ENCODE assay signal across 32 cellular contexts in genomic region chr16:25855818-25856217, GRCh38.
"Had no signal": no experiment of that assay in that cellular context is flagged by ENCODE, and none has a peak within 500 bp of the region (broad histone marks: within the 10 kb centered on the region; RNA-seq: fewer than 3 reads in every experiment).

No MANE protein-coding gene starts in this region.

- H3K4me3 Mint-ChIP-seq: activated CD4-positive, alpha-beta memory T cell treated with anti-CD3 and anti-CD28 coated beads for 36 hours; activated naive CD4-positive, alpha-beta T cell treated with anti-CD3 and anti-CD28 coated beads, Interleukin-2, amount 10 ng/mL, durations not matched to agents 7 days and 5 days; activated naive CD8-positive, alpha-beta T cell treated with anti-CD3 and anti-CD28 coated beads, Interleukin-2, amount 10 ng/mL, durations not matched to agents 7 days and 5 days; activated T-cell treated with anti-CD3 and anti-CD28 coated beads, Interleukin-2, amount 50 U/mL, for 24 hours; brain; naive thymus-derived CD4-positive, alpha-beta T cell; T-helper 2 cell treated with Interferon-gamma antibody and Interleukin-4, amounts not matched to agents 5 μg/mL and 100 μg/mL, for 36 hours had no signal

- H3K27ac ChIP-seq: ascending aorta, cardiac muscle cell, colonic mucosa, gastroesophageal sphincter, hepatocyte, pancreas, psoas muscle, sigmoid colon, transverse colon, VCaP had no signal

- H3K9me3 ChIP-seq: colonic mucosa, pancreas, psoas muscle, transverse colon had no signal

- H3K4me2 ChIP-seq: hepatocyte had no signal

- H3K4me1 ChIP-seq: ascending aorta, colonic mucosa, gastroesophageal sphincter, pancreas, psoas muscle, sigmoid colon, transverse colon had no signal

- H3K79me2 ChIP-seq: hepatocyte had no signal

- FAIRE-seq: pancreas, small intestine, TTC549 had no signal

- H3K9me3 Mint-ChIP-seq: activated naive CD4-positive, alpha-beta T cell treated with anti-CD3 and anti-CD28 coated beads, Interleukin-2, amount 10 ng/mL, durations not matched to agents 7 days and 5 days; activated naive CD8-positive, alpha-beta T cell treated with anti-CD3 and anti-CD28 coated beads, Interleukin-2, amount 10 ng/mL, durations not matched to agents 7 days and 5 days; activated T-cell treated with anti-CD3 and anti-CD28 coated beads, Interleukin-2, amount 50 U/mL, for 24 hours; T-helper 2 cell treated with Interferon-gamma antibody and Interleukin-4, amounts not matched to agents 5 μg/mL and 100 μg/mL, for 36 hours had no signal

- H2AFZ ChIP-seq: hepatocyte had no signal

- DNase-seq: activated CD4-positive, alpha-beta memory T cell treated with anti-CD3 and anti-CD28 coated beads for 36 hours; activated CD4-positive, alpha-beta T cell treated with anti-CD3 and anti-CD28 coated beads for 48 hours; activated CD8-positive, alpha-beta memory T cell treated with anti-CD3 and anti-CD28 coated beads, Interleukin-2, amount 50 U/mL, for 48 hours; activated gamma-delta T cell; activated naive CD4-positive, alpha-beta T cell treated with anti-CD3 and anti-CD28 coated beads, Interleukin-2, amount 10 ng/mL, durations not matched to agents 7 days and 5 days; activated naive CD8-positive, alpha-beta T cell treated with anti-CD3 and anti-CD28 coated beads, Interleukin-2, amount 10 ng/mL, durations not matched to agents 7 days and 5 days; activated T-cell treated with anti-CD3 and anti-CD28 coated beads, Interleukin-2, amount 50 U/mL, for 24 hours; cerebellar nuclear complex; colonic mucosa; effector CD8-positive, alpha-beta T cell; erythroblast; midbrain; naive thymus-derived CD4-positive, alpha-beta T cell; nucleus accumbens; pancreas; psoas muscle; sigmoid colon; small intestine; stimulated activated CD4-positive, alpha-beta T cell treated with anti-CD3 and anti-CD28 coated beads, Interleukin-4, amount 100 ng/mL, for 4 hours; stimulated activated CD8-positive, alpha-beta memory T cell treated with anti-CD3 and anti-CD28 coated beads, Interleukin-4, amount 100 ng/mL, for 48 hours; stimulated activated naive CD4-positive, alpha-beta T cell; T-helper 1 cell; transverse colon had no signal

- ATAC-seq: activated CD4-positive, CD25-positive, alpha-beta regulatory T cell treated with anti-CD3 and anti-CD28 coated beads, Interleukin-2, amount 50 U/mL, for 24 hours; gastroesophageal sphincter; naive thymus-derived CD4-positive, alpha-beta T cell; pancreas; psoas muscle had no signal

- H3K27ac Mint-ChIP-seq: activated CD4-positive, alpha-beta memory T cell treated with anti-CD3 and anti-CD28 coated beads for 36 hours; activated naive CD4-positive, alpha-beta T cell treated with anti-CD3 and anti-CD28 coated beads, Interleukin-2, amount 10 ng/mL, durations not matched to agents 7 days and 5 days; activated naive CD8-positive, alpha-beta T cell treated with anti-CD3 and anti-CD28 coated beads, Interleukin-2, amount 10 ng/mL, durations not matched to agents 7 days and 5 days; activated T-cell treated with anti-CD3 and anti-CD28 coated beads, Interleukin-2, amount 50 U/mL, for 24 hours; brain; naive thymus-derived CD4-positive, alpha-beta T cell; T-helper 2 cell treated with Interferon-gamma antibody and Interleukin-4, amounts not matched to agents 5 μg/mL and 100 μg/mL, for 36 hours had no signal

- H3K4me3 ChIP-seq: ascending aorta, cardiac muscle cell, colonic mucosa, gastroesophageal sphincter, hepatocyte, pancreas, psoas muscle, sigmoid colon, transverse colon had no signal

- H3K4me1 Mint-ChIP-seq: activated naive CD4-positive, alpha-beta T cell treated with anti-CD3 and anti-CD28 coated beads, Interleukin-2, amount 10 ng/mL, durations not matched to agents 7 days and 5 days; activated naive CD8-positive, alpha-beta T cell treated with anti-CD3 and anti-CD28 coated beads, Interleukin-2, amount 10 ng/mL, durations not matched to agents 7 days and 5 days; brain; naive thymus-derived CD4-positive, alpha-beta T cell had no signal

- H3K36me3 ChIP-seq: ascending aorta, cardiac muscle cell, colonic mucosa, gastroesophageal sphincter, pancreas, sigmoid colon, transverse colon had no signal

- H3K27me3 ChIP-seq: ascending aorta, cardiac muscle cell, colonic mucosa, hepatocyte had no signal

- H3K36me3 Mint-ChIP-seq: activated CD4-positive, alpha-beta memory T cell treated with anti-CD3 and anti-CD28 coated beads for 36 hours; activated naive CD4-positive, alpha-beta T cell treated with anti-CD3 and anti-CD28 coated beads, Interleukin-2, amount 10 ng/mL, durations not matched to agents 7 days and 5 days; activated naive CD8-positive, alpha-beta T cell treated with anti-CD3 and anti-CD28 coated beads, Interleukin-2, amount 10 ng/mL, durations not matched to agents 7 days and 5 days; brain; naive thymus-derived CD4-positive, alpha-beta T cell had no signal
